ENCODE assay signal across 8 cellular contexts in the genomic region with DNA sequence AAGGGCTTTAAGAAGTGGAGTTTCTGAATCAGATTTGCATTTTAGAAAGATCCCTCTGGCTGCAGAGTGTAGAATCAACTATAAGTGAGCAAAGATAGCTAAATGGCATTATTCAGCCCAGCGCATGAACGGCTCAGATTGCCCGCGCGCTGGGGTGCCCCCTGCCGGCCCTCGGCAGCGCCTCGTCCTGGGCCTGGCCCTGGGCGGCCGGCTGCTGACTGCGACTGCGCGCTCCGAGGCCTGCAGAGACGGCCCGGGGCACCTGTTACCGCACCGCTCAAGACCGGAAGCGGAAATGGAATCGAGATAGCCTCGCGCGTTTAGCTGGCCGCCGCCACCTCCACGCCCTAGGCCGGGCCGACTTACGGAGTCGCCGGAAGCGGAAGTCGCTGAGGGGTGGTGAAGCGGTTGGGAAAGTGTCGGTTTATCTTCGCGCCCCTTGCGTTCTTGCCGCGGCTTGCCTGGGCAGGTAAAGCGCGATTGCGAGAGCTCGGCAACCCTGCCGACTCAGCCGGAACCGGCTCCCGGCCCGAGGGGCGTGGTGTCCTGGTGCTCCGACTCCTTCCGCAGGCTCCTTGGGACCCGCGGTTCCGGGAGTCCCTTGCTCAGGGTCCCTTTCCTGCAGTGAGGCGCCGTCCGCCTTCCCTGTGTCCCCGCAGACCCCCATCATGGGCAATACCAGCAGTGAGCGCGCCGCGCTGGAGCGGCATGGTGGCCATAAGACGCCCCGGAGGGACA. TPM values are rescaled to one million over a fixed set of nuclear protein-coding genes. Genes with fewer than 3 reads are reported as not detected.
A peak's percentile ranks its signal among the peaks of the same experiment; 100 is the strongest.
DNase-seq lines count a peak whose midpoint lies in the region; ATAC-seq, FAIRE-seq and TF ChIP-seq lines count a peak whose summit lies in the region.

A gene with protein sequence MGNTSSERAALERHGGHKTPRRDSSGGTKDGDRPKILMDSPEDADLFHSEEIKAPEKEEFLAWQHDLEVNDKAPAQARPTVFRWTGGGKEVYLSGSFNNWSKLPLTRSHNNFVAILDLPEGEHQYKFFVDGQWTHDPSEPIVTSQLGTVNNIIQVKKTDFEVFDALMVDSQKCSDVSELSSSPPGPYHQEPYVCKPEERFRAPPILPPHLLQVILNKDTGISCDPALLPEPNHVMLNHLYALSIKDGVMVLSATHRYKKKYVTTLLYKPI (plus strand): TSS at position 557 of the 738 bp plus-strand sequence. CDS start 112 bp downstream, at position 669.

- H3K18ac ChIP-seq in H1 (ENCODE audit: extremely low read depth, low read length) (peak within 1 kb of the TSS; percentile 56), mesendoderm (ENCODE audit: low read length) (peak within 1 kb of the TSS; percentile 81)

- H3K36me3 ChIP-seq in H1 (ENCODE audit: control insufficient read depth in 2 of 4, insufficient read depth in 4 of 4, low read length in 3 of 4) = peaks cover 3 to 26% (median 16%) of the 10 kb centered on the region in 4 experiments; a peak in 7 of 8 replicates
- H3K36me3 ChIP-seq in mesendoderm (ENCODE audit: control insufficient read depth, insufficient read depth, low read length) = no peaks in the 10 kb centered on the region

- H2AK5ac ChIP-seq in H1 (ENCODE audit: low read depth, low read length) (no peak within 1 kb of the TSS), mesendoderm (ENCODE audit: low read length) (no peak within 1 kb of the TSS)

- H3K9ac ChIP-seq in H1 (replicated peaks in 1 of 4; ENCODE audit: extremely low read depth in 1 of 4, low read depth in 3 of 4, low read length in 3 of 4) = peak within 1 kb of the TSS; percentile 76 to 89 (median 83)
- peak within 1 kb of the TSS; percentile 91 for H3K9ac ChIP-seq in mesendoderm (ENCODE audit: low read length)

- BruUV-seq in Calu3 (replicated peaks; lab: Mats Ljungman, UMichigan) = no TSS peak

- H3K4me3 ChIP-seq in H1 (ENCODE audit: extremely low read depth in 1 of 4, insufficient read depth in 2 of 4, low read depth in 3 of 4, low read length in 4 of 4) = peak within 1 kb of the TSS; percentile 89 to 92 (median 91)
- peak within 1 kb of the TSS; percentile 85 for H3K4me3 ChIP-seq in mesendoderm (ENCODE audit: low read length)

- H4K91ac ChIP-seq in H1 (replicated peaks; ENCODE audit: insufficient read length, low read length) = peak within 1 kb of the TSS; percentile 62

- H4K5ac ChIP-seq in H1 (ENCODE audit: insufficient read length, low read depth, low read length) (peak within 1 kb of the TSS; percentile 45), mesendoderm (ENCODE audit: low read length) (no peak within 1 kb of the TSS)

- no peak within 1 kb of the TSS for H3K14ac ChIP-seq in H1 (ENCODE audit: insufficient read length)

- CTCF ChIA-PET in Calu3 (lab: Charles Lee) = interaction anchor here (0.8 to 1.7 kb wide), 5 partner anchors 9 to 224 kb away, joined by 3 to 7 read pairs (median 4); no protein-coding TSS in a partner anchor
- CTCF ChIA-PET in H1 (lab: Charles Lee; ENCODE audit: partially characterized antibody) = interaction anchor here (0.7 to 3.1 kb wide), 11 partner anchors 9 to 116 kb away, joined by 3 to 14 read pairs (median 4); no protein-coding TSS in a partner anchor

- H3K27me3 Mint-ChIP-seq in Calu3 (ENCODE audit: unreplicated experiment) = peaks cover 1% of the 10 kb centered on the region

- H3K36me3 Mint-ChIP-seq in Calu3 (ENCODE audit: insufficient read depth, unreplicated experiment) = peaks cover 54% of the 10 kb centered on the region

- H3K4ac ChIP-seq in H1 (replicated peaks; ENCODE audit: insufficient read length, low read depth, low read length) (no peak within 1 kb of the TSS), mesendoderm (ENCODE audit: low read depth, low read length) (peak within 1 kb of the TSS; percentile 76)

- H2AFZ ChIP-seq in H1 (ENCODE audit: low read length) = peak within 1 kb of the TSS; percentile 92

- H2BK5ac ChIP-seq in H1 (ENCODE audit: low read depth, low read length) (peak within 1 kb of the TSS; percentile 84), mesendoderm (ENCODE audit: low read length) (peak within 1 kb of the TSS; percentile 35)

- DNase-seq in Calu3 = peak; percentile 99
- peak; percentile 98 for DNase-seq in HTR-8/SVneo (ENCODE audit: insufficient read length, low spot score)
- DNase-seq in NOMO-1 treated with DMSO at 0.1 percent for 48 hours (lab: John Stamatoyannopoulos, UW; ENCODE audit: unreplicated experiment) = peak; percentile 98
- DNase-seq in activated CD8-positive, alpha-beta memory T cell treated with anti-CD3 and anti-CD28 coated beads for 48 hours (ENCODE audit: low read depth in 2 of 3, low spot score in 2 of 3) = peak; percentile 64 to 96 (median 86)
- peak; percentile 93 to 97 for DNase-seq in H1 (ENCODE audit: low read depth in 1 of 2, low spot score in 2 of 2)
- DNase-seq in mesendoderm = peak; percentile 99
- DNase-seq in stimulated activated CD8-positive, alpha-beta memory T cell treated with anti-CD3 and anti-CD28 coated beads, Interleukin-15, amount 100 ng/mL, for 1 hour (ENCODE audit: low read depth) = peak; percentile 84

- H2BK120ac ChIP-seq in H1 (replicated peaks; ENCODE audit: low read depth, low read length) = peak within 1 kb of the TSS; percentile 28
- peak within 1 kb of the TSS; percentile 47 for H2BK120ac ChIP-seq in mesendoderm (ENCODE audit: low read depth, low read length)

- POLR2A ChIA-PET in H1 (lab: Charles Lee; ENCODE audit: partially characterized antibody) = interaction anchor here (0.6 to 2.7 kb wide), 8 partner anchors 9 to 1292 kb away, joined by 3 to 14 read pairs (median 3); no protein-coding TSS in a partner anchor

- H2BK15ac ChIP-seq in H1 (ENCODE audit: low read length) (no peak within 1 kb of the TSS), mesendoderm (replicated peaks; ENCODE audit: low read depth) (no peak within 1 kb of the TSS)

- peak within 1 kb of the TSS; percentile 90 for H4K8ac ChIP-seq in H1 (ENCODE audit: extremely low read depth, insufficient read depth, low read length)
- peak within 1 kb of the TSS; percentile 99 for H4K8ac ChIP-seq in mesendoderm (ENCODE audit: low read depth, low read length)

- H3K56ac ChIP-seq in H1 (replicated peaks; ENCODE audit: insufficient read length, low read depth, low read length) = peak within 1 kb of the TSS; percentile 88
- peak within 1 kb of the TSS; percentile 92 for H3K56ac ChIP-seq in mesendoderm (ENCODE audit: low read length)

- H3K4me3 Mint-ChIP-seq in Calu3 (ENCODE audit: low read depth, unreplicated experiment) = peak within 1 kb of the TSS; percentile 91

- no peaks in the 10 kb centered on the region for H3K27me3 ChIP-seq in H1 (replicated peaks in 1 of 4; ENCODE audit: control insufficient read depth in 3 of 4, extremely low read depth in 1 of 4, insufficient read depth in 3 of 4, low read length in 3 of 4)
- H3K27me3 ChIP-seq in mesendoderm (ENCODE audit: insufficient read depth, low read length, poor library complexity) = no peaks in the 10 kb centered on the region

- intact Hi-C loops in Calu3 (cut with micrococcal nuclease; ENCODE audit: unreplicated experiment) = no loop called here

- H2BK12ac ChIP-seq in H1 (ENCODE audit: low read depth, low read length) = no peak within 1 kb of the TSS

- TF ChIP-seq POLR2A in H1 (IDR thresholded peaks at IDR 0.05; ENCODE audit: control extremely low read depth in 1 of 2, low read depth in 2 of 2, low read length in 2 of 2) = peak in 1 of 2 experiments; percentile 92; a peak in 2 of 3 replicates

- peak within 1 kb of the TSS; percentile 83 for H3K27ac Mint-ChIP-seq in Calu3 (ENCODE audit: unreplicated experiment)

- peaks cover 0 to 5% (median 1%) of the 10 kb centered on the region in 4 experiments; a peak in 2 of 7 replicates for H3K4me1 ChIP-seq in H1 (replicated peaks in 1 of 4; ENCODE audit: control insufficient read depth in 3 of 4, insufficient read depth in 4 of 4, low read length in 3 of 4)
- H3K4me1 ChIP-seq in mesendoderm (ENCODE audit: control insufficient read depth, low read depth, low read length) = peaks cover 4% of the 10 kb centered on the region

- peaks cover 0 to 29% of the 10 kb centered on the region in 2 experiments; a peak in 3 of 4 replicates for H3K79me2 ChIP-seq in H1 (ENCODE audit: control insufficient read depth in 1 of 2, insufficient read depth in 2 of 2, low read length in 2 of 2)
- peaks cover 10% of the 10 kb centered on the region for H3K79me2 ChIP-seq in mesendoderm (ENCODE audit: control insufficient read depth, insufficient read depth, low read length)

- FAIRE-seq in HTR-8/SVneo (lab: Jason Lieb, UNC) = peak; percentile 91
- no peak for FAIRE-seq in H1 (lab: Jason Lieb, UNC)

- 1% methylated on average over 65 of the region's 68 CpGs; no CpG with 5 or more reads in 1 of the 2 experiments for WGBS in H1 (ENCODE audit: extremely low coverage in 1 of 2, insufficient coverage in 1 of 2, insufficient read length in 1 of 2, insufficient replicate concordance in 2 of 2, low coverage in 1 of 2, low lambda C conversion rate in 2 of 2, missing lambda C conversion rate in 1 of 2), 2 experiments
- no CpG with 5 or more reads among the region's 68 CpGs for WGBS in mesendoderm (ENCODE audit: extremely low coverage, insufficient coverage, low lambda C conversion rate)

- H2BK20ac ChIP-seq in H1 (ENCODE audit: low read length) = no peak within 1 kb of the TSS

- H3K27ac ChIP-seq in H1 (ENCODE audit: low read depth, low read length) (peak within 1 kb of the TSS; percentile 84), mesendoderm (ENCODE audit: low read depth, low read length) (peak within 1 kb of the TSS; percentile 99)

- peak; percentile 91 for ATAC-seq in GM21367 (IDR thresholded peaks at IDR 0.05; ENCODE audit: unreplicated experiment)

- peaks cover 0 to 1% of the 10 kb centered on the region in 2 experiments for H4K20me1 ChIP-seq in H1 (replicated peaks in 1 of 2; ENCODE audit: control insufficient read depth in 1 of 2, insufficient read depth in 2 of 2, low read length in 2 of 2)

- H3K9me3 ChIP-seq in H1 (ENCODE audit: insufficient read depth in 2 of 2, low read depth in 1 of 2, low read length in 1 of 2) = no peaks in the 10 kb centered on the region

- no peak for TF ChIP-seq EP300 in H1 (IDR thresholded peaks at IDR 0.05; ENCODE audit: borderline replicate concordance in 1 of 2, low read depth in 2 of 2, low read length in 2 of 2)

- no peaks in the 10 kb centered on the region for H3K9me3 Mint-ChIP-seq in Calu3 (ENCODE audit: low read depth, unreplicated experiment)

- H3K4me2 ChIP-seq in H1 (ENCODE audit: insufficient read depth in 1 of 2, low read depth in 2 of 2, low read length in 2 of 2) (peak within 1 kb of the TSS; percentile 72 to 75), mesendoderm (ENCODE audit: low read length) (peak within 1 kb of the TSS; percentile 88)

- TF ChIP-seq CTCF in Calu3 (IDR thresholded peaks at IDR 0.05; ENCODE audit: unreplicated experiment) (peak; percentile 86), H1 (IDR thresholded peaks at IDR 0.05; ENCODE audit: control extremely low read depth in 1 of 3, insufficient read depth in 1 of 3, low read depth in 1 of 3, low read length in 3 of 3) (peak; percentile 79 to 91 (median 81))

- peaks cover 40% of the 10 kb centered on the region for H3K4me1 Mint-ChIP-seq in Calu3 (ENCODE audit: low read depth, unreplicated experiment)

- H3K23me2 ChIP-seq in H1 (ENCODE audit: low read depth, low read length) = peaks cover 4% of the 10 kb centered on the region; the same call in 1 of the 2 replicates

- TF ChIP-seq RAD21 in H1 (IDR thresholded peaks at IDR 0.05 in 1 of 2, conservative IDR thresholded peaks at IDR 0.05 in 1 of 2; ENCODE audit: low read depth in 2 of 2, low read length in 2 of 2) = peak; percentile 37 to 55; a peak in 3 of 4 replicates

- no peaks in the 10 kb centered on the region; the same call in 1 of the 2 replicates for H3K79me1 ChIP-seq in H1 (ENCODE audit: low read depth, low read length)
- H3K79me1 ChIP-seq in mesendoderm (ENCODE audit: low read length) = peaks cover 10% of the 10 kb centered on the region

- H3K23ac ChIP-seq in H1 (ENCODE audit: insufficient read length) (no peak within 1 kb of the TSS), mesendoderm (ENCODE audit: low read length) (no peak within 1 kb of the TSS)

RNA-seq across cellular contexts. Expression of the gene that starts here (rescaled TPM):
- 73.5 and 82.7 TPM in 2 replicates for total RNA-seq in Calu3 (2022)
- total RNA-seq in H1 (2021; fragmentation: NEBNext Ultra II Directional; extraction: Animal tissue kit (Norgen Biotek cat#: 25700)) = 24.0 and 24.3 TPM in 2 replicates
- 32.1 and 33.7 TPM in 2 replicates for polyA plus RNA-seq in H1 (2011; rRNA removed)
- 29.1 TPM for polyA plus RNA-seq in H1 (2011; cell fraction: cytosol; rRNA removed)
- 42.8 TPM for polyA plus RNA-seq in H1 (2011; cell fraction: nucleus; rRNA removed)
- polyA plus RNA-seq in H1 (2012, experiment 1 of 2) = 23.2 to 29.4 TPM (median 24.3 TPM) in 4 replicates
- polyA plus RNA-seq in H1 (2012, experiment 2 of 2) = 31.8 TPM
- polyA plus RNA-seq in H1 (2013, experiment 1 of 2) = 21.8 TPM
- polyA plus RNA-seq in H1 (2013, experiment 2 of 2) = 20.6 TPM
- 31.9 and 32.0 TPM in 2 replicates for polyA minus RNA-seq in H1 (2011; rRNA and poly(A)+ RNA removed)
- 29.7 TPM for polyA minus RNA-seq in H1 (2011; cell fraction: cytosol; rRNA and poly(A)+ RNA removed)
- polyA minus RNA-seq in H1 (2011; cell fraction: nucleus; rRNA and poly(A)+ RNA removed) = 47.5 TPM
- polyA plus RNA-seq in mesendoderm (2013, experiment 1 of 2) = 21.5 TPM
- 19.4 TPM for polyA plus RNA-seq in mesendoderm (2013, experiment 2 of 2)

Comparison
In these comparisons a context has a peak if more than half of its experiments do, and no peak if none do; other contexts are left out.
1. Peak in every context shown above with its lines: DNase-seq, ATAC-seq, H3K4me3 ChIP-seq and H3K27ac ChIP-seq.